ENCODE assay signal across 2 cellular contexts in genomic region chr14:93114068-93114710, GRCh38.
A peak's percentile ranks its signal among the peaks of the same experiment; 100 is the strongest.
TF ChIP-seq lines count a peak whose summit lies in the region.

No MANE protein-coding gene starts in this region.

TF ChIP-seq in K562, 482 proteins besides CTCF, POLR2A, EP300 and RAD21:
- TF ChIP-seq ZKSCAN1 (IDR thresholded peaks at IDR 0.05; ENCODE audit: low read depth, low read length) (peak; percentile 78; the same call in 1 of the 2 replicates), ATF3 (IDR thresholded peaks at IDR 0.05) (no peak), ATF3 (CRISPR knock-in tag; conservative IDR thresholded peaks at IDR 0.05) (no peak), ZNF184 (CRISPR knock-in tag; IDR thresholded peaks at IDR 0.05) (no peak)

TF ChIP-seq in HepG2, 621 proteins besides CTCF, POLR2A, EP300 and RAD21:
- 0 out of 2 replicates have a peak, but pooled peaks have one; percentile 2 for TF ChIP-seq MEIS2 (CRISPR knock-in tag; IDR thresholded peaks at IDR 0.05)
- TF ChIP-seq LRRFIP1 (CRISPR knock-in tag; conservative IDR thresholded peaks at IDR 0.05): no peak
- 0 out of 2 replicates have a peak, but pooled peaks have one; percentile 27 for TF ChIP-seq ZNF414 (CRISPR knock-in tag; IDR thresholded peaks at IDR 0.05)
- 0 out of 2 replicates have a peak, but pooled peaks have one; percentile 7 for TF ChIP-seq ZBTB10 (CRISPR knock-in tag; IDR thresholded peaks at IDR 0.05; ENCODE audit: borderline replicate concordance)
- 0 out of 2 replicates have a peak, but pooled peaks have one; percentile 17 for TF ChIP-seq ZSCAN21 (CRISPR knock-in tag; IDR thresholded peaks at IDR 0.05; ENCODE audit: borderline replicate concordance)
- TF ChIP-seq NRL (CRISPR knock-in tag; IDR thresholded peaks at IDR 0.05; ENCODE audit: borderline replicate concordance): 0 out of 2 replicates have a peak, but pooled peaks have one; percentile 0
- TF ChIP-seq ZMAT5 (CRISPR knock-in tag; IDR thresholded peaks at IDR 0.05; ENCODE audit: borderline replicate concordance, low read depth): no peak
- peak; percentile 79 for TF ChIP-seq ZKSCAN1 (IDR thresholded peaks at IDR 0.05; ENCODE audit: low read length)
- TF ChIP-seq MATR3 (CRISPR knock-in tag; IDR thresholded peaks at IDR 0.05): no peak
- 0 out of 2 replicates have a peak, but pooled peaks have one; percentile 12 for TF ChIP-seq MYPOP (CRISPR knock-in tag; IDR thresholded peaks at IDR 0.05)
- no peak for TF ChIP-seq GLMP (CRISPR knock-in tag; IDR thresholded peaks at IDR 0.05; ENCODE audit: borderline replicate concordance)
TF ChIP-seq in HepG2: peak in this region for 7.
